10 cellular contexts compared by ENCODE assay signal in the genomic region with DNA sequence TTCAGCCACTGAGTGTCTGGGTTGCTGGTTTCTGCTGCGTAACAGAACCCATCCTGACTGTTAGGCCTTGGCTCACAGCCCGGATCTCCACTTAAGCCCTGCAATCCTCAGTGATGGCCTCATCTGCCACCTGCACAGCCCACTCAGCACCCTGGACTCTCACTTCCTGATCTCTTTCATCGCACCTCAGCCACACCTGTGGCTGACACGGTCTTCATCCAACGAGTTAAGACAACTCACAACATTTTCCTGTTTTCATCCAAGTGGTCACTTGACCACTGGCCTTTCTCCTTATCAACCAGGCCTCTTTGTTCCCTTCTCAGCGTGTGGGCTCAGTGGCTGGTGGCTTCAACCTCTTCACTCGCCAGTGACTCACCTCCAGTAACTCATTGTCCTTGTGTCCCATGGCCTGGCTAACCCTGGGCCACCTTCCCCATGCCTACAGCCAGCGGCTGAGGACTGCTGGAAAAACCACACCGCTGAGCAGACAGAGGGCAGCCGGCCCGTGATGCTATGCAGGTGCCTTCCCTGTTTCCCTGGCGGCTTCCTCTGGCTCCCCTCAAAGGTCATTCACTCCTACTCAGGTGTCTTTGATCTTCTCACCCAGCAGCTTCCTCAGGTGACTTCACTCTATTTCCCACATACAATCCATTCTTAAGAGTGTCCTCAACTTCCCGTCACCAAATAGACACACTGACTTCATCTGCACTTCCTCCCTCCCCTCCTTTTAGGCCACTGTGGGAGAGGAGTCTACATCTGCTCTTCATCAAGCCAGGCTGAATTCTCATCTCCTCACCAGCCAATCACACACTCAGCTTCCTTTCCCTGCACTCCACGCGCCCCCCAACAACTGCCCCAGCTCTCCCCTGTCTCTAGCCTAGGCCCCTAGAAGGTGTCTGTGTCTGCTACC. TPM values are rescaled to one million over a fixed set of nuclear protein-coding genes. Genes with fewer than 3 reads are reported as not detected.
DNase-seq lines count a peak whose midpoint lies in the region; ATAC-seq and TF ChIP-seq lines count a peak whose summit lies in the region.
"Had no signal": no experiment of that assay in that cellular context is flagged by ENCODE, and none has a peak within 500 bp of the region (broad histone marks: within the 10 kb centered on the region; RNA-seq: fewer than 3 reads in every experiment).

No MANE protein-coding gene starts in this region.

- in situ Hi-C loops in ACHN (cut with HindIII; ENCODE audit: low pct_ligation_motif_present, low pct_unique_long_range_greater_than_20kb, low sequenced_read_pairs) (no loop called here), Panc1 (cut with HindIII; ENCODE audit: low pct_unique_long_range_greater_than_20kb, low sequenced_read_pairs) (no loop called here), KBM-7 (cut with MboI; ENCODE audit: low pct_unique_long_range_greater_than_20kb, low sequenced_read_pairs) (no loop called here)

- TF ChIP-seq EP300 in suprapubic skin (IDR thresholded peaks at IDR 0.05): no peak

- TF ChIP-seq POLR2A in suprapubic skin (IDR thresholded peaks at IDR 0.05): no peak

- CTCF ChIA-PET in Panc1 (lab: Charles Lee): no interaction called here

- H3K4me1 ChIP-seq in Panc1 (ENCODE audit: control insufficient read depth, insufficient read depth, low read length): no peaks in the 10 kb centered on the region
- no peaks in the 10 kb centered on the region for H3K4me1 ChIP-seq in fibroblast of lung (ENCODE audit: control insufficient read depth, extremely low read depth, insufficient read depth, low read length)
- peaks cover 43% of the 10 kb centered on the region for H3K4me1 ChIP-seq in suprapubic skin

- H3K79me2 ChIP-seq in fibroblast of lung (ENCODE audit: control insufficient read depth, insufficient read depth, low read length): no peaks in the 10 kb centered on the region

- H3K27me3 ChIP-seq in H7 (ENCODE audit: control insufficient read depth, insufficient read depth, low read length) (no peaks in the 10 kb centered on the region), Panc1 (ENCODE audit: control insufficient read depth, insufficient read depth, low read length) (no peaks in the 10 kb centered on the region), fibroblast of lung (ENCODE audit: control insufficient read depth, insufficient read depth, low read length) (no peaks in the 10 kb centered on the region), suprapubic skin (no peaks in the 10 kb centered on the region)

- no peak overlapping the region for H2AFZ ChIP-seq in fibroblast of lung (ENCODE audit: low read length)

- H4K20me1 ChIP-seq in fibroblast of lung (ENCODE audit: control insufficient read depth, extremely low read depth, insufficient read depth, low read length): no peaks in the 10 kb centered on the region

- peak; percentile 22 for DNase-seq in ACHN
- peak; percentile 37 for DNase-seq in H7
- no peak for DNase-seq in Panc1 (ENCODE audit: low read depth, low spot score)
- DNase-seq in fibroblast of lung (ENCODE audit: low read depth in 2 of 2): peak; percentile 56 to 79
- DNase-seq in suprapubic skin (ENCODE audit: low spot score in 2 of 2): no peak
- DNase-seq in RKO (ENCODE audit: low spot score): no peak
- no peak for DNase-seq in KBM-7
- DNase-seq: left colon had no signal

- no peak for TF ChIP-seq CTCF in Panc1 (IDR thresholded peaks at IDR 0.05)
- TF ChIP-seq CTCF in fibroblast of lung (conservative IDR thresholded peaks at IDR 0.05 in 1 of 2, IDR thresholded peaks at IDR 0.05 in 1 of 2; ENCODE audit: low read depth in 1 of 2, low read length in 2 of 2): no peak
- no peak for TF ChIP-seq CTCF in suprapubic skin (IDR thresholded peaks at IDR 0.05)

- no peak overlapping the region for H3K4me3 ChIP-seq in H7 (ENCODE audit: insufficient read depth, low read depth, low read length)
- H3K4me3 ChIP-seq in Panc1 (ENCODE audit: low read depth in 2 of 2, low read length in 2 of 2): no peak overlapping the region
- H3K4me3 ChIP-seq in fibroblast of lung (replicated peaks in 1 of 4; ENCODE audit: control extremely low read depth in 1 of 4, insufficient read depth in 1 of 4, low read depth in 3 of 4, low read length in 4 of 4): no peak overlapping the region
- no peak overlapping the region for H3K4me3 ChIP-seq in suprapubic skin

- H3K27ac ChIP-seq in Panc1 (ENCODE audit: low read length): no peak overlapping the region
- no peak overlapping the region for H3K27ac ChIP-seq in fibroblast of lung (ENCODE audit: insufficient read depth, low read length)
- no peak overlapping the region for H3K27ac ChIP-seq in suprapubic skin

- ATAC-seq in Panc1 (0 out of 2 replicates have a peak, but pooled peaks have one; percentile 30), HG03025 (IDR thresholded peaks at IDR 0.05; ENCODE audit: low FRiP score, unreplicated experiment) (no peak)
- ATAC-seq: left colon had no signal

- H3K9ac ChIP-seq in fibroblast of lung (ENCODE audit: insufficient read depth, low read length): no peak overlapping the region

- POLR2A ChIA-PET in Panc1 (lab: Charles Lee): no interaction called here

- H3K9me3 ChIP-seq in Panc1 (ENCODE audit: control insufficient read depth, insufficient read depth, low read depth, low read length): no peaks in the 10 kb centered on the region
- no peaks in the 10 kb centered on the region for H3K9me3 ChIP-seq in fibroblast of lung (ENCODE audit: control insufficient read depth, insufficient read depth, low read depth, low read length)
- H3K9me3 ChIP-seq in suprapubic skin: no peaks in the 10 kb centered on the region

- BruUV-seq in Panc1 (replicated peaks; lab: Mats Ljungman, UMichigan): no TSS peak

- no peak overlapping the region for H3K4me2 ChIP-seq in fibroblast of lung (ENCODE audit: extremely low read depth, insufficient read depth, low read length)

- 79% methylated on average over 15 of the region's 15 CpGs for WGBS in suprapubic skin

- intact Hi-C loops in Panc1 (cut with micrococcal nuclease; ENCODE audit: unreplicated experiment): no loop called here

- no peaks in the 10 kb centered on the region for H3K36me3 ChIP-seq in H7 (replicated peaks; ENCODE audit: control insufficient read depth, insufficient read depth, low read length)
- no peaks in the 10 kb centered on the region for H3K36me3 ChIP-seq in Panc1 (ENCODE audit: control insufficient read depth, insufficient read depth, low read length)
- H3K36me3 ChIP-seq in fibroblast of lung (ENCODE audit: control insufficient read depth, insufficient read depth, low read length): no peaks in the 10 kb centered on the region
- H3K36me3 ChIP-seq in suprapubic skin: no peaks in the 10 kb centered on the region

RNA-seq across cellular contexts. Expression of gene EDN2, which starts 19.9 kb away (rescaled TPM):
- total RNA-seq in H7 (2014; rRNA removed; shearing (Covaris generic)): 0.55 and 0.81 TPM in 2 replicates
- total RNA-seq in Panc1 (2021; ENCODE audit: unreplicated experiment): not detected
- polyA plus RNA-seq in Panc1 (2012; ENCODE audit: insufficient read length): 0.24 TPM
- total RNA-seq in fibroblast of lung: not detected in 2 replicates
- polyA plus RNA-seq in fibroblast of lung: not detected in 2 replicates
- not detected in 2 replicates for polyA plus RNA-seq in fibroblast of lung (2012)
- not detected in 2 replicates for polyA minus RNA-seq in fibroblast of lung (ENCODE audit: low replicate concordance)
- total RNA-seq in suprapubic skin: 10 to 100 TPM in 1 of 4 donors, 1 to 10 TPM in 3; 2.3 to 10.2 (median 8.3) TPM
- total RNA-seq: dermis microvascular lymphatic vessel endothelial cell had no signal

Comparison
In these comparisons a context has a peak if more than half of its experiments do, and no peak if none do; other contexts are left out.
1. DNase-seq: peak in ACHN (single experiment), H7 (single experiment) and fibroblast of lung (2 of 2); none in Panc1 (single experiment), suprapubic skin (0 of 2), RKO (single experiment) and KBM-7 (single experiment).